ENCODE assay signal across 14 cellular contexts in the genomic region with DNA sequence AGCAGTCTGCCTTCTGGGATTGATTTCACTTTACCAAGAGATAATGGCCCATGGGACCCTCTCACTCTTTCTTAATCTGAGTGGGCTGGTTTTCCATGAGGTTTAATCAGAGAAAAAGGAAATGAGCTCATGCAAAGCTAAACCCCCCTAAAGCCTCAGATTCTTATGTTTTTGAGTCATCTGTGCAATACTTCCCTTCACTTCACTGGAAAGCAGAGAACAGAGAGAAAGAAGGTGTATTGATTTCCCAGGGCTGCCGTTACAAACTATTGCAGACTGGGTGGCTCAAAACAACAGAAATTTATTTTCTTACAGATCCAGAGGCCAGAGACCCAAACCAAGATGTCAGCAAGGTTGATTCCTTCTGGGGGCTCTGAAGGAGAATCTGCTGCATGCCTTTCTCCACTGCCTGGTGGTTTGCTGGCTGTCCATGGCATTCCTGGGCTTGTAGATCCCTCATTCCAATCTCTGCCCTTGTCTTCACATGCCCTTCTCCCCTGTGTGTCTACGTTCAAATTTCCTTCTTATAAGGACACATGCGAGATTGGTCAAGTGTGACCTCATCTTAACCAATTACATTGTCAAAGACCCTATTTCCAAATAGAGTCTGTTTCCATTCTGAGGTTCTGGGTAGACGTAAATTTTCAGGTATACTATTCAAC.
A peak's percentile ranks its signal among the peaks of the same experiment; 100 is the strongest.
DNase-seq lines count a peak whose midpoint lies in the region; FAIRE-seq and TF ChIP-seq lines count a peak whose summit lies in the region.
"Had no signal": no experiment of that assay in that cellular context is flagged by ENCODE, and none has a peak within 500 bp of the region (broad histone marks: within the 10 kb centered on the region; RNA-seq: fewer than 3 reads in every experiment).

No MANE protein-coding gene starts in this region.

- no peak overlapping the region for H3K9ac ChIP-seq in BLaER1

- H3K27me3 ChIP-seq in BLaER1: no peaks in the 10 kb centered on the region

- H3K27me3 Mint-ChIP-seq in mesothelial cell of epicardium (ENCODE audit: low read depth): no peaks in the 10 kb centered on the region
- no peaks in the 10 kb centered on the region for H3K27me3 Mint-ChIP-seq in T-helper 2 cell treated with Interferon-gamma antibody and Interleukin-4, amounts not matched to agents 5 μg/mL and 100 μg/mL, for 36 hours (ENCODE audit: low read depth)
- H3K27me3 Mint-ChIP-seq: dendritic cell treated with granulocyte-macrophage colony-stimulating factor and Interleukin-4, amounts not matched to agents 40 ng/mL and 50 ng/mL, for 4 days had no signal

- no peaks in the 10 kb centered on the region for H4K20me1 ChIP-seq in BLaER1

- no peak overlapping the region for H3K4me3 Mint-ChIP-seq in mesothelial cell of epicardium
- no peak overlapping the region for H3K4me3 Mint-ChIP-seq in T-helper 2 cell treated with Interferon-gamma antibody and Interleukin-4, amounts not matched to agents 5 μg/mL and 100 μg/mL, for 36 hours
- H3K4me3 Mint-ChIP-seq: dendritic cell treated with granulocyte-macrophage colony-stimulating factor and Interleukin-4, amounts not matched to agents 40 ng/mL and 50 ng/mL, for 4 days had no signal

- no peak overlapping the region for H3K4me3 ChIP-seq in BLaER1

- no peak for TF ChIP-seq CTCF in mesothelial cell of epicardium (IDR thresholded peaks at IDR 0.05; ENCODE audit: unreplicated experiment)

- DNase-seq in M059J (ENCODE audit: low read depth): peak; percentile 46
- DNase-seq in dedifferentiated amniotic fluid mesenchymal stem cell (ENCODE audit: extremely low spot score): peak; percentile 66
- DNase-seq in mesothelial cell of epicardium (ENCODE audit: low spot score in 2 of 2, unreplicated experiment in 2 of 2): no peak
- DNase-seq in pons (ENCODE audit: low spot score): no peak
- DNase-seq in GM12891 (ENCODE audit: insufficient read length, low spot score): no peak
- no peak for DNase-seq in stimulated activated CD4-positive, alpha-beta T cell treated with anti-CD3 and anti-CD28 coated beads, Interleukin-4, amount 100 ng/mL, for 24 hours
- no peak for DNase-seq in T-helper 2 cell treated with Interferon-gamma antibody and Interleukin-4, amounts not matched to agents 5 μg/mL and 100 μg/mL, for 36 hours (ENCODE audit: low spot score)
- DNase-seq: activated CD4-positive, alpha-beta T cell treated with anti-CD3 and anti-CD28 coated beads for 1 hour; activated gamma-delta T cell; hypothalamus; MM.1S; right cardiac atrium had no signal

- H3K4me1 Mint-ChIP-seq in mesothelial cell of epicardium: peaks cover 27% of the 10 kb centered on the region
- no peaks in the 10 kb centered on the region for H3K4me1 Mint-ChIP-seq in T-helper 2 cell treated with Interferon-gamma antibody and Interleukin-4, amounts not matched to agents 5 μg/mL and 100 μg/mL, for 36 hours (ENCODE audit: low read depth)

- no peak for FAIRE-seq in GM12891 (lab: Jason Lieb, UNC)

- TF ChIP-seq POLR2A in GM12891 (IDR thresholded peaks at IDR 0.05; ENCODE audit: low read depth, low read length): no peak

- H3K9me3 Mint-ChIP-seq in mesothelial cell of epicardium: no peaks in the 10 kb centered on the region
- H3K9me3 Mint-ChIP-seq in T-helper 2 cell treated with Interferon-gamma antibody and Interleukin-4, amounts not matched to agents 5 μg/mL and 100 μg/mL, for 36 hours: no peaks in the 10 kb centered on the region
- H3K9me3 Mint-ChIP-seq: dendritic cell treated with granulocyte-macrophage colony-stimulating factor and Interleukin-4, amounts not matched to agents 40 ng/mL and 50 ng/mL, for 4 days had no signal

- no peaks in the 10 kb centered on the region for H3K9me3 ChIP-seq in BLaER1

- H3K4me1 ChIP-seq in BLaER1: peaks cover 16% of the 10 kb centered on the region

- H3K4me2 ChIP-seq in BLaER1: peak overlapping the region; percentile 10; the same call in 1 of the 2 replicates

- no peak overlapping the region for H3K27ac ChIP-seq in BLaER1

- H3K27ac Mint-ChIP-seq in mesothelial cell of epicardium: peak overlapping the region; percentile 95
- H3K27ac Mint-ChIP-seq in T-helper 2 cell treated with Interferon-gamma antibody and Interleukin-4, amounts not matched to agents 5 μg/mL and 100 μg/mL, for 36 hours: no peak overlapping the region
- H3K27ac Mint-ChIP-seq: dendritic cell treated with granulocyte-macrophage colony-stimulating factor and Interleukin-4, amounts not matched to agents 40 ng/mL and 50 ng/mL, for 4 days had no signal

- H3K36me3 ChIP-seq in BLaER1: no peaks in the 10 kb centered on the region

- H3K36me3 Mint-ChIP-seq in mesothelial cell of epicardium: no peaks in the 10 kb centered on the region
- no peaks in the 10 kb centered on the region for H3K36me3 Mint-ChIP-seq in T-helper 2 cell treated with Interferon-gamma antibody and Interleukin-4, amounts not matched to agents 5 μg/mL and 100 μg/mL, for 36 hours (ENCODE audit: low read depth)

TF ChIP-seq in GM12891, 5 proteins besides CTCF, POLR2A, EP300 and RAD21:
- TF ChIP-seq POU2F2 (IDR thresholded peaks at IDR 0.05; ENCODE audit: low read depth, low read length): no peak
- TF ChIP-seq SPI1 (IDR thresholded peaks at IDR 0.05; ENCODE audit: low read depth, low read length): no peak
- no peak for TF ChIP-seq TAF1 (IDR thresholded peaks at IDR 0.05; ENCODE audit: low read depth, low read length)
- TF ChIP-seq POLR2AphosphoS5 (IDR thresholded peaks at IDR 0.05; ENCODE audit: low read depth, low read length): no peak
- TF ChIP-seq PAX5 (IDR thresholded peaks at IDR 0.05; ENCODE audit: insufficient read depth, low read length, severe bottlenecking): no peak
TF ChIP-seq in GM12891: peak in this region for 0.

Comparison
In these comparisons a context has a peak if more than half of its experiments do, and no peak if none do; other contexts are left out.
1. DNase-seq: peak in M059J (single experiment) and dedifferentiated amniotic fluid mesenchymal stem cell (single experiment); none in mesothelial cell of epicardium (0 of 2), pons (single experiment), GM12891 (single experiment), stimulated activated CD4-positive, alpha-beta T cell treated with anti-CD3 and anti-CD28 coated beads, Interleukin-4, amount 100 ng/mL, for 24 hours (single experiment) and T-helper 2 cell treated with Interferon-gamma antibody and Interleukin-4, amounts not matched to agents 5 μg/mL and 100 μg/mL, for 36 hours (single experiment).